ENCODE assay signal across 9 cellular contexts in genomic region chr15:52819253-52819652, GRCh38. TPM values are rescaled to one million over a fixed set of nuclear protein-coding genes. Genes with fewer than 3 reads are reported as not detected.
"Had no signal": no experiment of that assay in that cellular context is flagged by ENCODE, and none has a peak within 500 bp of the region (broad histone marks: within the 10 kb centered on the region; RNA-seq: fewer than 3 reads in every experiment).

No MANE protein-coding gene starts in this region.

- ATAC-seq: HepG2, K562 had no signal

- FAIRE-seq: HepG2, HTR-8/SVneo, K562 had no signal

- DNase-seq: IMR-90, KBM-7, KG1 had no signal

- H3K4me3 ChIP-seq: K562 had no signal

- H3K4me2 ChIP-seq: KMS-11 had no signal

- H3K27ac ChIP-seq: HL-60, KMS-11 had no signal

RNA-seq across cellular contexts. Expression of gene ONECUT1, which starts 29.1 kb away (rescaled TPM):
- polyA plus RNA-seq: IgD-negative memory B cell, IMR-90, K562 had no signal
